37 cellular contexts compared by ENCODE assay signal in the genomic region with DNA sequence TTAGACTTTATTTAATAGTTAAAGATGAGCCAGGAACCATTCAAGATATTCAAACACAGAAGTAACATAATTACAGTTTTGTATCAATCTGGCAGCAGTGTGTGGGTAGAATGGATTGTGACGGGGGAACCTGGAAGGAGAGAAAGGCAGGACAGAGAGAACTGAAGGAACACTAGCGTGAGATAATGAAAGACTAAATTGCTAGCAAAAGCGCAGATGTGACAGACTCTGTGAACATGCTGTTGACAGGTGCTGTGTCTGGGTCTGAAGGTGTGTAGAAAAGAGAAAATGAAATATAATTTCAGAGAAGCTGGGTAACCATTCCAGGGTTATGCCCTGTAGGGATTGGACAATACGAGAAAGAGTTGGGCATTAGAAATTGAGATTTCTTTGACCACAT.
"Had no signal": no experiment of that assay in that cellular context is flagged by ENCODE, and none has a peak within 500 bp of the region (broad histone marks: within the 10 kb centered on the region; RNA-seq: fewer than 3 reads in every experiment).

No MANE protein-coding gene starts in this region.

- H3K36me3 ChIP-seq: adrenal gland, ascending aorta, brain microvascular endothelial cell, cardiac muscle cell had no signal

- H3K27ac ChIP-seq: adrenal gland, ascending aorta, body of pancreas, brain microvascular endothelial cell, breast epithelium, cardiac muscle cell had no signal

- DNase-seq: activated effector memory CD4-positive, alpha-beta T cell treated with anti-CD3 and anti-CD28 coated beads, Interleukin-2, amount 50 U/mL, for 16 hours; activated effector memory CD4-positive, alpha-beta T cell treated with Interleukin-2 at 50 U/mL for 16 hours; activated gamma-delta T cell; activated gamma-delta T cell treated with Interleukin-2 at 50 U/mL for 16 hours; activated naive CD4-positive, alpha-beta T cell; activated naive CD4-positive, alpha-beta T cell treated with anti-CD3 and anti-CD28 coated beads for 36 hours; activated naive CD4-positive, alpha-beta T cell treated with anti-CD3 and anti-CD28 coated beads, Interleukin-2, amount 10 ng/mL, durations not matched to agents 7 days and 5 days; activated naive CD4-positive, alpha-beta T cell treated with anti-CD3 and anti-CD28 coated beads, Interleukin-2, amount 50 U/mL, for 16 hours; activated naive CD4-positive, alpha-beta T cell treated with Interleukin-2 at 50 U/mL for 16 hours; activated naive CD8-positive, alpha-beta T cell treated with anti-CD3 and anti-CD28 coated beads for 36 hours; activated naive CD8-positive, alpha-beta T cell treated with anti-CD3 and anti-CD28 coated beads, Interleukin-2, amount 10 ng/mL, durations not matched to agents 7 days and 5 days; activated naive CD8-positive, alpha-beta T cell treated with anti-CD3 and anti-CD28 coated beads, Interleukin-2, amount 50 U/mL, for 24 hours; activated T-cell treated with anti-CD3 and anti-CD28 coated beads, Interleukin-2, amount 50 U/mL, for 1 hour; activated T-cell treated with anti-CD3 and anti-CD28 coated beads, Interleukin-2, amount 50 U/mL, for 24 hours; activated T-cell treated with anti-CD3 and anti-CD28 coated beads, Interleukin-2, amount 50 U/mL, for 4 hours; activated T-cell treated with anti-CD3 and anti-CD28 coated beads, Interleukin-2, amount 50 U/mL, for 48 hours; activated T-cell treated with anti-CD3 and anti-CD28 coated beads, Interleukin-2, amount 50 U/mL, for 72 hours; adrenal gland; amniotic stem cell; amygdala; anterior cingulate cortex; aorta; body of pancreas; brain microvascular endothelial cell; central memory CD4-positive, alpha-beta T cell; cerebellar nuclear complex had no signal

- H3K4me1 ChIP-seq: adrenal gland, ascending aorta, body of pancreas, breast epithelium had no signal

- H3K27ac Mint-ChIP-seq: activated naive CD4-positive, alpha-beta T cell treated with anti-CD3 and anti-CD28 coated beads for 36 hours; activated naive CD4-positive, alpha-beta T cell treated with anti-CD3 and anti-CD28 coated beads, Interleukin-2, amount 10 ng/mL, durations not matched to agents 7 days and 5 days; activated naive CD4-positive, alpha-beta T cell treated with anti-CD3 and anti-CD28 coated beads, Interleukin-2, amount 50 U/mL, for 24 hours; activated naive CD4-positive, alpha-beta T cell treated with anti-CD3 and anti-CD28 coated beads, Interleukin-2, amount 50 U/mL, for 72 hours; activated naive CD8-positive, alpha-beta T cell; activated naive CD8-positive, alpha-beta T cell treated with anti-CD3 and anti-CD28 coated beads for 36 hours; activated naive CD8-positive, alpha-beta T cell treated with anti-CD3 and anti-CD28 coated beads, Interleukin-2, amount 10 ng/mL, durations not matched to agents 7 days and 5 days; activated naive CD8-positive, alpha-beta T cell treated with anti-CD3 and anti-CD28 coated beads, Interleukin-2, amount 50 U/mL, for 24 hours; activated T-cell treated with anti-CD3 and anti-CD28 coated beads, Interleukin-2, amount 50 U/mL, for 24 hours; activated T-cell treated with anti-CD3 and anti-CD28 coated beads, Interleukin-2, amount 50 U/mL, for 72 hours; activated T-helper 1 cell treated with anti-CD3 and anti-CD28 coated beads, Interleukin-12 subunit alpha, Interleukin-12 subunit beta, Interleukin-2, Interleukin-4 antibody, amounts not matched to agents 30 ng/mL and 10 ng/mL and 1 ng/mL, durations not matched to agents 14 hours and 24 hours and 36 hours; activated T-helper 17 cell treated with anti-CD3 and anti-CD28 coated beads, Interleukin-2, amount 50 U/mL, for 72 hours; activated T-helper 2 cell treated with anti-CD3 and anti-CD28 coated beads, Interferon-gamma antibody, Interleukin-2, Interleukin-4, amounts not matched to agents 10 μg/mL and 5 μg/mL and 100 μg/mL, durations not matched to agents 14 hours and 24 hours and 36 hours; brain had no signal

- H3K9me3 Mint-ChIP-seq: activated naive CD4-positive, alpha-beta T cell treated with anti-CD3 and anti-CD28 coated beads, Interleukin-2, amount 50 U/mL, for 24 hours; activated naive CD8-positive, alpha-beta T cell treated with anti-CD3 and anti-CD28 coated beads, Interleukin-2, amount 10 ng/mL, durations not matched to agents 7 days and 5 days; activated naive CD8-positive, alpha-beta T cell treated with anti-CD3 and anti-CD28 coated beads, Interleukin-2, amount 50 U/mL, for 24 hours; activated T-helper 1 cell treated with anti-CD3 and anti-CD28 coated beads, Interleukin-12 subunit alpha, Interleukin-12 subunit beta, Interleukin-2, Interleukin-4 antibody, amounts not matched to agents 30 ng/mL and 10 ng/mL and 1 ng/mL, durations not matched to agents 14 hours and 24 hours and 36 hours; activated T-helper 2 cell treated with anti-CD3 and anti-CD28 coated beads, Interferon-gamma antibody, Interleukin-2, Interleukin-4, amounts not matched to agents 10 μg/mL and 5 μg/mL and 100 μg/mL, durations not matched to agents 14 hours and 24 hours and 36 hours had no signal

- H3K36me3 Mint-ChIP-seq: activated naive CD4-positive, alpha-beta T cell treated with anti-CD3 and anti-CD28 coated beads, Interleukin-2, amount 10 ng/mL, durations not matched to agents 7 days and 5 days; activated naive CD4-positive, alpha-beta T cell treated with anti-CD3 and anti-CD28 coated beads, Interleukin-2, amount 50 U/mL, for 24 hours; activated naive CD4-positive, alpha-beta T cell treated with anti-CD3 and anti-CD28 coated beads, Interleukin-2, amount 50 U/mL, for 72 hours; activated naive CD8-positive, alpha-beta T cell; activated naive CD8-positive, alpha-beta T cell treated with anti-CD3 and anti-CD28 coated beads for 36 hours; activated naive CD8-positive, alpha-beta T cell treated with anti-CD3 and anti-CD28 coated beads, Interleukin-2, amount 10 ng/mL, durations not matched to agents 7 days and 5 days had no signal

- H3K4me3 Mint-ChIP-seq: activated naive CD4-positive, alpha-beta T cell treated with anti-CD3 and anti-CD28 coated beads for 36 hours; activated naive CD4-positive, alpha-beta T cell treated with anti-CD3 and anti-CD28 coated beads, Interleukin-2, amount 10 ng/mL, durations not matched to agents 7 days and 5 days; activated naive CD4-positive, alpha-beta T cell treated with anti-CD3 and anti-CD28 coated beads, Interleukin-2, amount 50 U/mL, for 24 hours; activated naive CD8-positive, alpha-beta T cell; activated naive CD8-positive, alpha-beta T cell treated with anti-CD3 and anti-CD28 coated beads for 36 hours; activated naive CD8-positive, alpha-beta T cell treated with anti-CD3 and anti-CD28 coated beads, Interleukin-2, amount 10 ng/mL, durations not matched to agents 7 days and 5 days; activated naive CD8-positive, alpha-beta T cell treated with anti-CD3 and anti-CD28 coated beads, Interleukin-2, amount 50 U/mL, for 24 hours; activated T-cell treated with anti-CD3 and anti-CD28 coated beads, Interleukin-2, amount 50 U/mL, for 24 hours; activated T-cell treated with anti-CD3 and anti-CD28 coated beads, Interleukin-2, amount 50 U/mL, for 4 hours; activated T-cell treated with anti-CD3 and anti-CD28 coated beads, Interleukin-2, amount 50 U/mL, for 72 hours; activated T-helper 1 cell treated with anti-CD3 and anti-CD28 coated beads, Interleukin-12 subunit alpha, Interleukin-12 subunit beta, Interleukin-2, Interleukin-4 antibody, amounts not matched to agents 30 ng/mL and 10 ng/mL and 1 ng/mL, durations not matched to agents 14 hours and 24 hours and 36 hours; activated T-helper 17 cell treated with anti-CD3 and anti-CD28 coated beads, Interleukin-2, amount 50 U/mL, for 72 hours; brain; central memory CD8-positive, alpha-beta T cell had no signal

- H3K27me3 ChIP-seq: adrenal gland, ascending aorta, body of pancreas, brain microvascular endothelial cell, breast epithelium, cardiac muscle cell had no signal

- H3K9me3 ChIP-seq: adrenal gland, ascending aorta, body of pancreas, breast epithelium had no signal

- H3K4me3 ChIP-seq: adrenal gland, ascending aorta, body of pancreas, breast epithelium, cardiac muscle cell had no signal

- H3K4me1 Mint-ChIP-seq: activated naive CD4-positive, alpha-beta T cell treated with anti-CD3 and anti-CD28 coated beads, Interleukin-2, amount 10 ng/mL, durations not matched to agents 7 days and 5 days; activated naive CD4-positive, alpha-beta T cell treated with anti-CD3 and anti-CD28 coated beads, Interleukin-2, amount 50 U/mL, for 24 hours; activated naive CD8-positive, alpha-beta T cell treated with anti-CD3 and anti-CD28 coated beads for 36 hours; activated naive CD8-positive, alpha-beta T cell treated with anti-CD3 and anti-CD28 coated beads, Interleukin-2, amount 10 ng/mL, durations not matched to agents 7 days and 5 days; activated naive CD8-positive, alpha-beta T cell treated with anti-CD3 and anti-CD28 coated beads, Interleukin-2, amount 50 U/mL, for 24 hours; activated T-helper 17 cell treated with anti-CD3 and anti-CD28 coated beads, Interleukin-2, amount 50 U/mL, for 72 hours; brain; central memory CD8-positive, alpha-beta T cell had no signal

- H3K27me3 Mint-ChIP-seq: activated naive CD4-positive, alpha-beta T cell treated with anti-CD3 and anti-CD28 coated beads, Interleukin-2, amount 10 ng/mL, durations not matched to agents 7 days and 5 days; activated naive CD4-positive, alpha-beta T cell treated with anti-CD3 and anti-CD28 coated beads, Interleukin-2, amount 50 U/mL, for 24 hours; activated naive CD8-positive, alpha-beta T cell; activated naive CD8-positive, alpha-beta T cell treated with anti-CD3 and anti-CD28 coated beads for 36 hours; activated naive CD8-positive, alpha-beta T cell treated with anti-CD3 and anti-CD28 coated beads, Interleukin-2, amount 10 ng/mL, durations not matched to agents 7 days and 5 days; activated naive CD8-positive, alpha-beta T cell treated with anti-CD3 and anti-CD28 coated beads, Interleukin-2, amount 50 U/mL, for 24 hours; activated T-cell treated with anti-CD3 and anti-CD28 coated beads, Interleukin-2, amount 50 U/mL, for 24 hours; activated T-helper 17 cell treated with anti-CD3 and anti-CD28 coated beads, Interleukin-2, amount 50 U/mL, for 72 hours; brain; central memory CD8-positive, alpha-beta T cell had no signal

- ATAC-seq: activated naive CD4-positive, alpha-beta T cell treated with anti-CD3 and anti-CD28 coated beads, Interleukin-2, amount 50 U/mL, for 72 hours; activated naive CD8-positive, alpha-beta T cell treated with anti-CD3 and anti-CD28 coated beads, Interleukin-2, amount 50 U/mL, for 24 hours; activated T-cell treated with anti-CD3 and anti-CD28 coated beads, Interleukin-2, amount 50 U/mL, for 4 hours; activated T-cell treated with anti-CD3 and anti-CD28 coated beads, Interleukin-2, amount 50 U/mL, for 72 hours; activated T-helper 17 cell treated with anti-CD3 and anti-CD28 coated beads, Interleukin-2, amount 50 U/mL, for 72 hours; body of pancreas had no signal
